In the genomic region with DNA sequence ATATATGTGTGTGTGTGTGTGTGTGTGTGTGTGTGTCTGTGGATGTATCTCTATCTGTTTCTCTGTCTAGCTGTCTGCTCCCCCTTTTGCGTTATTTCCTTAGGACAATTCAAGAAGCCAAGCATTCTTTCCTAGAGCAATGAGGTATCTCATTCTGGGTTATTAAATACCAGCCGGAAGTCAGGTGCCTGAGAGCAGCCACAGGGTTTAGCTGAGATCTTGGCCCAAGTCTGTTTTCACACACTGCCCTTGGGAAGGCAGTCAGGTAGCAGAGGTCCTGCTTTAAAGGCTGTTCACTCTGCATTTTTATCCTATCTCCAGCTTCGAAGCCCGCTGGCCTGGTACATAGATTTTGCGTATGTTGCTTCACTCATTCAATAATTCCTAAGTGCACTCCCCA, we compare ENCODE assay signal across 15 cellular contexts.
DNase-seq lines count a peak whose midpoint lies in the region; ATAC-seq, FAIRE-seq and TF ChIP-seq lines count a peak whose summit lies in the region.
"Had no signal": no experiment of that assay in that cellular context is flagged by ENCODE, and none has a peak within 500 bp of the region (broad histone marks: within the 10 kb centered on the region; RNA-seq: fewer than 3 reads in every experiment).

No MANE protein-coding gene starts in this region.

- H3K36me3 Mint-ChIP-seq in WTC11 (no peaks in the 10 kb centered on the region), osteocyte (ENCODE audit: unreplicated experiment) (peaks cover 11% of the 10 kb centered on the region)
- H3K36me3 Mint-ChIP-seq: CD14-positive monocyte; CD8-positive, alpha-beta T cell had no signal

- no peak for TF ChIP-seq CTCF in WTC11 (IDR thresholded peaks at IDR 0.05)
- no peak for TF ChIP-seq CTCF in kidney (IDR thresholded peaks at IDR 0.05; ENCODE audit: borderline replicate concordance, extremely low read depth, insufficient read depth)
- TF ChIP-seq CTCF in osteocyte (IDR thresholded peaks at IDR 0.05) = no peak

- no peak for ATAC-seq in WTC11
- ATAC-seq in SK-N-SH treated with all-trans-retinoic acid at 6 μM for 48 hours = no peak
- no peak for ATAC-seq in GM18873 (IDR thresholded peaks at IDR 0.05; ENCODE audit: low FRiP score, unreplicated experiment)
- ATAC-seq: CD8-positive, alpha-beta T cell; HCT116 had no signal

- H3K27me3 Mint-ChIP-seq in WTC11 (ENCODE audit: low read depth) = no peaks in the 10 kb centered on the region; the same call in 1 of the 2 replicates
- H3K27me3 Mint-ChIP-seq in osteocyte (ENCODE audit: unreplicated experiment) = no peaks in the 10 kb centered on the region

- peaks cover 41 to 52% of the 10 kb centered on the region in 2 donors for H3K4me1 ChIP-seq in kidney (ENCODE audit: control insufficient read depth in 1 of 2, insufficient read depth in 1 of 2, low read depth in 1 of 2, low read length in 2 of 2)

- H3K27ac Mint-ChIP-seq in WTC11 (peak overlapping the region; percentile 48), osteocyte (ENCODE audit: unreplicated experiment) (peak overlapping the region; percentile 6)
- H3K27ac Mint-ChIP-seq: CD14-positive monocyte; CD8-positive, alpha-beta T cell had no signal

- no peak overlapping the region for H3K4me3 Mint-ChIP-seq in WTC11
- H3K4me3 Mint-ChIP-seq in osteocyte (ENCODE audit: unreplicated experiment) = no peak overlapping the region
- H3K4me3 Mint-ChIP-seq: CD14-positive monocyte; CD8-positive, alpha-beta T cell had no signal

- no peaks in the 10 kb centered on the region for H3K9me3 ChIP-seq in kidney (ENCODE audit: control insufficient read depth in 1 of 2, low read length in 2 of 2)

- H3K4me3 ChIP-seq in kidney (ENCODE audit: low read length in 2 of 2) = no peak overlapping the region

- no peak overlapping the region for H3K9ac ChIP-seq in kidney (ENCODE audit: low read length in 2 of 2)

- H3K9me3 Mint-ChIP-seq in WTC11 = no peaks in the 10 kb centered on the region
- H3K9me3 Mint-ChIP-seq in osteocyte (ENCODE audit: unreplicated experiment) = no peaks in the 10 kb centered on the region
- H3K9me3 Mint-ChIP-seq: CD14-positive monocyte; CD8-positive, alpha-beta T cell had no signal

- intact Hi-C loops in kidney (cut with DNase I) = no loop called here

- POLR2A ChIA-PET in WTC11 (lab: Charles Lee) = no interaction called here

- H3K4me1 Mint-ChIP-seq in WTC11 (peaks cover 58% of the 10 kb centered on the region), osteocyte (ENCODE audit: unreplicated experiment) (peaks cover 55% of the 10 kb centered on the region)
- H3K4me1 Mint-ChIP-seq: CD14-positive monocyte had no signal

- DNase-seq in WTC11 (ENCODE audit: low spot score) = no peak
- DNase-seq in cerebellar cortex (ENCODE audit: low spot score) = peak; percentile 81
- peak; percentile 29 for DNase-seq in kidney
- DNase-seq in osteocyte (ENCODE audit: extremely low spot score, unreplicated experiment) = no peak
- no peak for DNase-seq in NOMO-1 treated with dmso at 0.1 percent for 144 hours (lab: John Stamatoyannopoulos, UW; ENCODE audit: unreplicated experiment)
- DNase-seq: CD8-positive, alpha-beta T cell; COR-L47; DND-41; GF-D8 had no signal

- no peak overlapping the region for H3K27ac ChIP-seq in kidney (ENCODE audit: low read depth in 2 of 2, low read length in 2 of 2)
- H3K27ac ChIP-seq: HL-60 had no signal

- CTCF ChIA-PET in WTC11 (lab: Charles Lee) = interaction anchor here (0.7 to 3.5 kb wide), 9 partner anchors 9 to 172 kb away, joined by 3 to 18 read pairs (median 4); no protein-coding TSS in a partner anchor

- H3K36me3 ChIP-seq in kidney (ENCODE audit: control insufficient read depth in 1 of 2, insufficient read depth in 2 of 2, low read length in 2 of 2) = peaks cover 0 to 2% of the 10 kb centered on the region in 2 donors

- FAIRE-seq in kidney (lab: Jason Lieb, UNC) = no peak
- FAIRE-seq: D721Med had no signal

TF ChIP-seq in WTC11, 78 proteins besides CTCF, POLR2A, EP300 and RAD21 (continues in another document):
- TF ChIP-seq, protein P1, sequence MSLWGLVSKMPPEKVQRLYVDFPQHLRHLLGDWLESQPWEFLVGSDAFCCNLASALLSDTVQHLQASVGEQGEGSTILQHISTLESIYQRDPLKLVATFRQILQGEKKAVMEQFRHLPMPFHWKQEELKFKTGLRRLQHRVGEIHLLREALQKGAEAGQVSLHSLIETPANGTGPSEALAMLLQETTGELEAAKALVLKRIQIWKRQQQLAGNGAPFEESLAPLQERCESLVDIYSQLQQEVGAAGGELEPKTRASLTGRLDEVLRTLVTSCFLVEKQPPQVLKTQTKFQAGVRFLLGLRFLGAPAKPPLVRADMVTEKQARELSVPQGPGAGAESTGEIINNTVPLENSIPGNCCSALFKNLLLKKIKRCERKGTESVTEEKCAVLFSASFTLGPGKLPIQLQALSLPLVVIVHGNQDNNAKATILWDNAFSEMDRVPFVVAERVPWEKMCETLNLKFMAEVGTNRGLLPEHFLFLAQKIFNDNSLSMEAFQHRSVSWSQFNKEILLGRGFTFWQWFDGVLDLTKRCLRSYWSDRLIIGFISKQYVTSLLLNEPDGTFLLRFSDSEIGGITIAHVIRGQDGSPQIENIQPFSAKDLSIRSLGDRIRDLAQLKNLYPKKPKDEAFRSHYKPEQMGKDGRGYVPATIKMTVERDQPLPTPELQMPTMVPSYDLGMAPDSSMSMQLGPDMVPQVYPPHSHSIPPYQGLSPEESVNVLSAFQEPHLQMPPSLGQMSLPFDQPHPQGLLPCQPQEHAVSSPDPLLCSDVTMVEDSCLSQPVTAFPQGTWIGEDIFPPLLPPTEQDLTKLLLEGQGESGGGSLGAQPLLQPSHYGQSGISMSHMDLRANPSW (CRISPR knock-in tag; conservative IDR thresholded peaks at IDR 0.05; ENCODE audit: low read depth) = no peak

TF ChIP-seq in SK-N-SH treated with all-trans-retinoic acid at 6 μM for 48 hours, 23 proteins besides CTCF, POLR2A, EP300 and RAD21:
- TF ChIP-seq ZC3H10 (CRISPR knock-in tag; IDR thresholded peaks at IDR 0.05) (no peak), CSDC2 (CRISPR knock-in tag; IDR thresholded peaks at IDR 0.05) (no peak)

Comparison
In these comparisons a context has a peak if more than half of its experiments do, and no peak if none do; other contexts are left out.
1. DNase-seq: peak in cerebellar cortex (single experiment) and kidney (single experiment); none in WTC11 (single experiment), osteocyte (single experiment) and NOMO-1 treated with dmso at 0.1 percent for 144 hours (single experiment).